8 cellular contexts compared by ENCODE assay signal in genomic region chr9:115591584-115591984, GRCh38.
DNase-seq lines count a peak whose midpoint lies in the region; ATAC-seq and TF ChIP-seq lines count a peak whose summit lies in the region.

No MANE protein-coding gene starts in this region.

- H3K4me3 ChIP-seq in WI38 (ENCODE audit: low read depth, low read length) (no peak overlapping the region), left ventricle myocardium inferior (no peak overlapping the region)

- DNase-seq in DMS53 (lab: John Stamatoyannopoulos, UW) (peak; percentile 95), NCI-H226 (peak; percentile 98), left ventricle myocardium inferior (peak; percentile 18), renal cortical epithelial cell (ENCODE audit: low read depth) (peak; percentile 99)
- no peak for DNase-seq in stimulated activated CD4-positive, alpha-beta T cell treated with anti-CD3 and anti-CD28 coated beads, Interleukin-4, amount 100 ng/mL, for 24 hours

- TF ChIP-seq CTCF in WI38 (IDR thresholded peaks at IDR 0.05; ENCODE audit: low read depth, low read length) (peak; percentile 75), left ventricle myocardium inferior (IDR thresholded peaks at IDR 0.05; ENCODE audit: borderline replicate concordance) (peak; percentile 62)

- intact Hi-C loops in left ventricle myocardium inferior (cut with micrococcal nuclease): loop anchor here (5.0 kb wide), 1 partner anchor 1071 kb away; no protein-coding TSS in a partner anchor

- ATAC-seq in HG03432 (IDR thresholded peaks at IDR 0.05; ENCODE audit: unreplicated experiment): peak; percentile 69
- no peak for ATAC-seq in GM19452 (IDR thresholded peaks at IDR 0.05; ENCODE audit: unreplicated experiment)

- no peaks in the 10 kb centered on the region for H3K4me1 ChIP-seq in left ventricle myocardium inferior

- H3K27ac ChIP-seq in left ventricle myocardium inferior (replicated peaks): no peak overlapping the region

- peaks cover 28% of the 10 kb centered on the region for H3K27me3 ChIP-seq in left ventricle myocardium inferior (ENCODE audit: low read depth)

- H3K9me3 ChIP-seq in left ventricle myocardium inferior (replicated peaks): peaks cover 12% of the 10 kb centered on the region

- H3K36me3 ChIP-seq in left ventricle myocardium inferior: no peaks in the 10 kb centered on the region
